Comparison of ENCODE assay signal across 16 cellular contexts in genomic region chr9:134373953-134374300, GRCh38. TPM values are rescaled to one million over a fixed set of nuclear protein-coding genes. Genes with fewer than 3 reads are reported as not detected.
DNase-seq lines count a peak whose midpoint lies in the region; ATAC-seq and TF ChIP-seq lines count a peak whose summit lies in the region.
"Had no signal": no experiment of that assay in that cellular context is flagged by ENCODE, and none has a peak within 500 bp of the region (broad histone marks: within the 10 kb centered on the region; RNA-seq: fewer than 3 reads in every experiment).

No MANE protein-coding gene starts in this region.

- no peak for TF ChIP-seq POLR2A in breast epithelium (IDR thresholded peaks at IDR 0.05)

- no peaks in the 10 kb centered on the region for H3K27me3 ChIP-seq in breast epithelium
- no peaks in the 10 kb centered on the region for H3K27me3 ChIP-seq in lower lobe of right lung (ENCODE audit: low read depth)

- H3K36me3 ChIP-seq in breast epithelium, result no peaks in the 10 kb centered on the region
- no peaks in the 10 kb centered on the region for H3K36me3 ChIP-seq in lower lobe of right lung

- ATAC-seq in lower lobe of right lung, result no peak
- no peak for ATAC-seq in HG02642 (IDR thresholded peaks at IDR 0.05; ENCODE audit: poor library complexity, unreplicated experiment)
- ATAC-seq: activated CD8-positive, alpha-beta memory T cell treated with anti-CD3 and anti-CD28 coated beads, Interleukin-2, amount 10 ng/mL, durations not matched to agents 7 days and 5 days; left colon had no signal

- DNase-seq in MV-4-11 (lab: John Stamatoyannopoulos, UW) (peak; percentile 48), breast epithelium (ENCODE audit: low spot score in 2 of 2) (no peak), lower lobe of right lung (no peak), HuH-7.5 (ENCODE audit: low spot score) (no peak), GOT3 (lab: John Stamatoyannopoulos, UW) (no peak)
- DNase-seq in activated CD4-positive, CD25-positive, alpha-beta regulatory T cell treated with anti-CD3 and anti-CD28 coated beads, Interleukin-2, amount 50 U/mL, for 72 hours, result no peak
- DNase-seq: activated CD4-positive, CD25-positive, alpha-beta regulatory T cell; activated CD8-positive, alpha-beta memory T cell treated with anti-CD3 and anti-CD28 coated beads, Interleukin-2, amount 10 ng/mL, durations not matched to agents 7 days and 5 days; activated naive CD4-positive, alpha-beta T cell treated with anti-CD3 and anti-CD28 coated beads, Interleukin-2, amount 10 ng/mL, durations not matched to agents 7 days and 5 days; DMS53; left colon; MM.1S; small intestine; SW 1271 had no signal

- no peak overlapping the region for H3K4me3 ChIP-seq in breast epithelium
- H3K4me3 ChIP-seq in lower lobe of right lung, result peak overlapping the region; percentile 40

- H3K27ac ChIP-seq in breast epithelium (peak overlapping the region; percentile 91 to 97), lower lobe of right lung (peak overlapping the region; percentile 88), temporal lobe (ENCODE audit: low read depth, low read length) (peak overlapping the region; percentile 36)

- TF ChIP-seq CTCF in breast epithelium (IDR thresholded peaks at IDR 0.05) (no peak), lower lobe of right lung (IDR thresholded peaks at IDR 0.05) (no peak)

- H3K9me3 ChIP-seq in breast epithelium (no peaks in the 10 kb centered on the region), lower lobe of right lung (no peaks in the 10 kb centered on the region)

- intact Hi-C loops in breast epithelium (cut with DNase I; ENCODE audit: low total_unique reads), result loop anchor here (10.0 kb wide), 1 partner anchor 1619 kb away; no protein-coding TSS in a partner anchor
- intact Hi-C loops in lower lobe of right lung (cut with DNase I), result no loop called here

- H3K4me1 ChIP-seq in breast epithelium (peaks cover 52 to 62% of the 10 kb centered on the region in 2 donors), lower lobe of right lung (peaks cover 91% of the 10 kb centered on the region)

RNA-seq across cellular contexts. Expression of gene RXRA, which starts 47.7 kb away (rescaled TPM):
- total RNA-seq in breast epithelium (10 to 100 TPM; 31.0 to 63.0 (median 31.5) TPM), lower lobe of right lung (85.7 TPM), temporal lobe (5.4 TPM)

Comparison
In these comparisons a context has a peak if more than half of its experiments do, and no peak if none do; other contexts are left out.
1. H3K27ac ChIP-seq: peak in every context shown above with its lines; median percentile 94 in breast epithelium; 88 in lower lobe of right lung; 36 in temporal lobe.